Comparison of ENCODE assay signal across 8 cellular contexts in genomic region chr21:34886554-34887385, GRCh38.
DNase-seq lines count a peak whose midpoint lies in the region; ATAC-seq and TF ChIP-seq lines count a peak whose summit lies in the region.

No MANE protein-coding gene starts in this region.

- TF ChIP-seq POLR2A in thyroid gland (IDR thresholded peaks at IDR 0.05), result no peak

- H2BK15ac ChIP-seq in mesendoderm (replicated peaks; ENCODE audit: low read depth), result no peak overlapping the region

- intact Hi-C loops in thyroid gland (cut with DNase I), result loop anchor here (10.0 kb wide), 3 partner anchors 62 to 518 kb away; no protein-coding TSS in a partner anchor

- ATAC-seq in GM19324 (IDR thresholded peaks at IDR 0.05; ENCODE audit: low FRiP score, unreplicated experiment) (no peak), GM21360 (IDR thresholded peaks at IDR 0.05; ENCODE audit: unreplicated experiment) (no peak)

- no peak overlapping the region for H3K23ac ChIP-seq in mesendoderm (ENCODE audit: low read length)

- peak overlapping the region; percentile 84 for H3K4me2 ChIP-seq in mesendoderm (ENCODE audit: low read length)

- H4K5ac ChIP-seq in mesendoderm (ENCODE audit: low read length), result no peak overlapping the region

- H3K4me3 ChIP-seq in H7 (ENCODE audit: insufficient read depth, low read depth, low read length) (peak overlapping the region; percentile 42), SJSA1 (peak overlapping the region; percentile 88), duodenal mucosa (ENCODE audit: low read depth in 1 of 2, low read length in 2 of 2) (peak overlapping the region; percentile 83 to 90), mesendoderm (ENCODE audit: low read length) (peak overlapping the region; percentile 10), thyroid gland (replicated peaks in 1 of 3) (peak overlapping the region in 2 of 3 donors; percentile 7 to 74)

- peaks cover 77% of the 10 kb centered on the region for H3K27me3 ChIP-seq in H7 (ENCODE audit: control insufficient read depth, insufficient read depth, low read length)
- H3K27me3 ChIP-seq in SJSA1 (replicated peaks), result no peaks in the 10 kb centered on the region
- peaks cover 8 to 10% of the 10 kb centered on the region in 2 donors for H3K27me3 ChIP-seq in duodenal mucosa (ENCODE audit: control insufficient read depth in 1 of 2, insufficient read depth in 2 of 2, low read length in 2 of 2)
- H3K27me3 ChIP-seq in mesendoderm (ENCODE audit: insufficient read depth, low read length, poor library complexity), result peaks cover 17% of the 10 kb centered on the region
- peaks cover 32% of the 10 kb centered on the region for H3K27me3 ChIP-seq in thyroid gland

- H4K8ac ChIP-seq in mesendoderm (ENCODE audit: low read depth, low read length), result no peak overlapping the region

- H3K4me1 ChIP-seq in SJSA1 (replicated peaks) (peaks cover 32% of the 10 kb centered on the region), duodenal mucosa (ENCODE audit: control insufficient read depth in 1 of 2, insufficient read depth in 2 of 2, low read length in 2 of 2) (peaks cover 30 to 36% of the 10 kb centered on the region in 2 donors), mesendoderm (ENCODE audit: control insufficient read depth, low read depth, low read length) (peaks cover 2% of the 10 kb centered on the region), thyroid gland (peaks cover 11 to 32% of the 10 kb centered on the region in 2 donors)

- H2AK5ac ChIP-seq in mesendoderm (ENCODE audit: low read length), result no peak overlapping the region

- no CpG with 5 or more reads among the region's 64 CpGs for WGBS in mesendoderm (ENCODE audit: extremely low coverage, insufficient coverage, low lambda C conversion rate)
- WGBS in thyroid gland, 2 donors, result 5 to 14% methylated on average over 17 to 30 of the region's 64 CpGs

- H3K4ac ChIP-seq in mesendoderm (ENCODE audit: low read depth, low read length), result no peak overlapping the region

- no peak for TF ChIP-seq CTCF in thyroid gland (IDR thresholded peaks at IDR 0.05)

- H3K9me3 ChIP-seq in SJSA1 (replicated peaks) (no peaks in the 10 kb centered on the region), duodenal mucosa (ENCODE audit: control insufficient read depth in 1 of 2, low read length in 2 of 2) (no peaks in the 10 kb centered on the region), thyroid gland (no peaks in the 10 kb centered on the region)

- no peaks in the 10 kb centered on the region for H3K79me2 ChIP-seq in mesendoderm (ENCODE audit: control insufficient read depth, insufficient read depth, low read length)

- H3K9ac ChIP-seq in duodenal mucosa (ENCODE audit: low read depth in 1 of 2, low read length in 2 of 2) (peak overlapping the region; percentile 91 to 96), mesendoderm (ENCODE audit: low read length) (peak overlapping the region; percentile 65)

- peak overlapping the region; percentile 72 for H3K56ac ChIP-seq in mesendoderm (ENCODE audit: low read length)

- H2BK120ac ChIP-seq in mesendoderm (ENCODE audit: low read depth, low read length), result no peak overlapping the region

- H3K27ac ChIP-seq in SJSA1, result peak overlapping the region; percentile 97
- H3K27ac ChIP-seq in duodenal mucosa (ENCODE audit: low read depth, low read length), result peak overlapping the region; percentile 87
- no peak overlapping the region for H3K27ac ChIP-seq in mesendoderm (ENCODE audit: low read depth, low read length)
- peak overlapping the region in 2 of 3 donors; percentile 60 to 77 for H3K27ac ChIP-seq in thyroid gland

- DNase-seq in H7, result peak; percentile 66
- no peak for DNase-seq in SJSA1 (ENCODE audit: low read depth in 1 of 2, low spot score in 2 of 2)
- DNase-seq in mesendoderm, result peak; percentile 60
- DNase-seq in thyroid gland, result no peak
- no peak for DNase-seq in NCI-H2196 treated with DMSO at 0.1 percent for 48 hours (lab: John Stamatoyannopoulos, UW; ENCODE audit: unreplicated experiment)

- no peak overlapping the region for H3K18ac ChIP-seq in mesendoderm (ENCODE audit: low read length)

- no peaks in the 10 kb centered on the region for H3K36me3 ChIP-seq in H7 (replicated peaks; ENCODE audit: control insufficient read depth, insufficient read depth, low read length)
- peaks cover 54% of the 10 kb centered on the region for H3K36me3 ChIP-seq in SJSA1
- no peaks in the 10 kb centered on the region for H3K36me3 ChIP-seq in duodenal mucosa (ENCODE audit: control insufficient read depth in 1 of 2, insufficient read depth in 2 of 2, low read length in 2 of 2)
- H3K36me3 ChIP-seq in mesendoderm (ENCODE audit: control insufficient read depth, insufficient read depth, low read length), result no peaks in the 10 kb centered on the region
- H3K36me3 ChIP-seq in thyroid gland, result no peaks in the 10 kb centered on the region

- no peaks in the 10 kb centered on the region for H3K79me1 ChIP-seq in mesendoderm (ENCODE audit: low read length)

- H2BK5ac ChIP-seq in mesendoderm (ENCODE audit: low read length), result no peak overlapping the region

Comparison
In these comparisons a context has a peak if more than half of its experiments do, and no peak if none do; other contexts are left out.
1. DNase-seq: peak in H7 (single experiment) and mesendoderm (single experiment); none in SJSA1 (0 of 2), thyroid gland (0 of 2) and NCI-H2196 treated with DMSO at 0.1 percent for 48 hours (single experiment).
2. H3K4me3 ChIP-seq: peak in every context shown above with its lines; median percentile 88 in SJSA1; 86 in duodenal mucosa; 42 in H7; 40 in thyroid gland; 10 in mesendoderm.